ENCODE assay signal across 8 cellular contexts in the genomic region with DNA sequence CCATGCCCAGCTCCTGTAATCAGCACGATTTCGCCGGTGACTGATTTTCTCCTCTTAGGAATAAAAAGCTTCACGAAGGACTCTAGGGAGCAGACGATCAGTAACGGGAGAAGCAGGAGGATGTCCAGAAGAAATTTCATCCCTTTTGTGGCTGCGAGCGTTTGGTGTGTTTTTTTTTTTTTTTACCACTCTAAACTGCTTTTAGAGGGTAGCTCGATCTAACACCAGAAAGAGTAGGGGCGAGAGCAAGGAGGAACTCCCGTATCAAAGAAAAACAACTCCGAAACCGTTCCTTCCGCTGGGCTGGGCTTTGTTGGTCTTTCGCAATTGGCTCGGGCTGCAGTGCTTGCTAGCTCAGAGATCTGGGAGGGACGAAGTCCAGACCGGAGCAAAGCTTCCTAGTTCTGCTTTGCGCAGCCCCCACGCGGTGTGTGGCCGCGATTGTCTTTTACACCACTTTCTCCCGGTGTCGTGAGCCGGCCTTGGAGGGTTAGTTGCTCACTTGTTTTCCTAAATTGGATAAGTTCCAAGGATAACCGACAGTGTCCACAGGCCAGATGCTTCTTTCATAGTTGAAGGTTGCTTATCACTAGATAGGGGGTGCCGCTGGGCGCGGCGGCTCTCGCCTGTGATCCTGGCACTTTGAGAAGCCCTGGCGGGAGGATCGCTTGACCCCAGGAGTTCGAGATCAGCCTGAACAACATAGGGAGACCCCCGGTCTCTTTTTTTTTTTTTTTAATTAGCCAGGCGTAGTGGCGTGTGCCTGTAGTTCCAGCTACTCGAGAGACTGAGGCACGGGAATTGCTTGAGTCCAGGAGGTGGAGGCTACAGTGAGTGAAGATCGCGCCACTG. TPM values are rescaled to one million over a fixed set of nuclear protein-coding genes. Genes with fewer than 3 reads are reported as not detected.
DNase-seq lines count a peak whose midpoint lies in the region; ATAC-seq, FAIRE-seq and TF ChIP-seq lines count a peak whose summit lies in the region.

A gene with protein sequence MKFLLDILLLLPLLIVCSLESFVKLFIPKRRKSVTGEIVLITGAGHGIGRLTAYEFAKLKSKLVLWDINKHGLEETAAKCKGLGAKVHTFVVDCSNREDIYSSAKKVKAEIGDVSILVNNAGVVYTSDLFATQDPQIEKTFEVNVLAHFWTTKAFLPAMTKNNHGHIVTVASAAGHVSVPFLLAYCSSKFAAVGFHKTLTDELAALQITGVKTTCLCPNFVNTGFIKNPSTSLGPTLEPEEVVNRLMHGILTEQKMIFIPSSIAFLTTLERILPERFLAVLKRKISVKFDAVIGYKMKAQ (minus strand): TSS at position 258 of the 852 bp plus-strand sequence. CDS start 118 bp downstream, at position 140.

- intact Hi-C loops in aorta (cut with DNase I) = no loop called here

- FAIRE-seq in GM18507 (lab: Jason Lieb, UNC) = peak; percentile 99

- in situ Hi-C loops in astrocyte of the cerebellum (cut with HindIII; ENCODE audit: low sequenced_read_pairs) = no loop called here

- 0% methylated on average over 42 of the region's 42 CpGs for WGBS in aorta, 2 donors

- no peaks in the 10 kb centered on the region for H3K9me3 ChIP-seq in aorta (ENCODE audit: control insufficient read depth, low read length)

- H3K27ac ChIP-seq in rectal smooth muscle tissue (ENCODE audit: low read depth, low read length) = peak within 1 kb of the TSS; percentile 92
- peak within 1 kb of the TSS; percentile 86 to 89 for H3K27ac ChIP-seq in aorta (ENCODE audit: low read depth in 1 of 2, low read length in 2 of 2)

- H3K4me3 ChIP-seq in astrocyte of the cerebellum (ENCODE audit: low read depth, low read length) (peak within 1 kb of the TSS; percentile 60), rectal smooth muscle tissue (ENCODE audit: low read length) (peak within 1 kb of the TSS; percentile 97), aorta (ENCODE audit: low read length in 2 of 2) (peak within 1 kb of the TSS; percentile 99 to 100)

- ATAC-seq in HG02981 (IDR thresholded peaks at IDR 0.05; ENCODE audit: unreplicated experiment) = peak; percentile 99
- ATAC-seq in aorta (ENCODE audit: low FRiP score) = peak; percentile 98

- peak within 1 kb of the TSS; percentile 92 for H3K9ac ChIP-seq in rectal smooth muscle tissue (ENCODE audit: low read length)

- DNase-seq in GM18507 (ENCODE audit: extremely low spot score, insufficient read length, low read depth) (peak; percentile 87), NCI-H2029 treated with DMSO at 0.1 percent for 48 hours (lab: John Stamatoyannopoulos, UW) (peak; percentile 75), T-helper 9 cell (peak; percentile 68), astrocyte of the cerebellum (ENCODE audit: low read depth) (peak; percentile 80), hepatic stellate cell (ENCODE audit: low spot score) (peak; percentile 94), aorta (peak; percentile 92 to 96)

- peak; percentile 27 for TF ChIP-seq CTCF in astrocyte of the cerebellum (IDR thresholded peaks at IDR 0.05; ENCODE audit: low read depth, low read length, missing control alignments)

- no peaks in the 10 kb centered on the region for H3K4me1 ChIP-seq in rectal smooth muscle tissue (ENCODE audit: control insufficient read depth, insufficient read depth, low read length)
- no peaks in the 10 kb centered on the region for H3K4me1 ChIP-seq in aorta (ENCODE audit: control insufficient read depth in 1 of 2, insufficient read depth in 2 of 2, low read length in 2 of 2)

- no peaks in the 10 kb centered on the region for H3K36me3 ChIP-seq in rectal smooth muscle tissue (ENCODE audit: control insufficient read depth, insufficient read depth, low read length)
- H3K36me3 ChIP-seq in aorta (ENCODE audit: control insufficient read depth in 1 of 2, insufficient read depth in 2 of 2, low read length in 1 of 2) = no peaks in the 10 kb centered on the region

- no peaks in the 10 kb centered on the region for H3K27me3 ChIP-seq in rectal smooth muscle tissue (ENCODE audit: control insufficient read depth, insufficient read depth, low read length)
- no peaks in the 10 kb centered on the region for H3K27me3 ChIP-seq in aorta (ENCODE audit: control insufficient read depth in 1 of 2, insufficient read depth in 2 of 2, low read length in 1 of 2)

RNA-seq across cellular contexts. Expression of the gene that starts here (rescaled TPM):
- total RNA-seq in aorta = 10 to 100 TPM; 35.5 to 74.8 TPM
- polyA plus RNA-seq in aorta = 10 to 100 TPM; 52.6 to 77.6 TPM

Comparison
In these comparisons a context has a peak if more than half of its experiments do, and no peak if none do; other contexts are left out.
1. Peak in every context shown above with its lines: DNase-seq, ATAC-seq, H3K4me3 ChIP-seq and H3K27ac ChIP-seq.